In the genomic region with DNA sequence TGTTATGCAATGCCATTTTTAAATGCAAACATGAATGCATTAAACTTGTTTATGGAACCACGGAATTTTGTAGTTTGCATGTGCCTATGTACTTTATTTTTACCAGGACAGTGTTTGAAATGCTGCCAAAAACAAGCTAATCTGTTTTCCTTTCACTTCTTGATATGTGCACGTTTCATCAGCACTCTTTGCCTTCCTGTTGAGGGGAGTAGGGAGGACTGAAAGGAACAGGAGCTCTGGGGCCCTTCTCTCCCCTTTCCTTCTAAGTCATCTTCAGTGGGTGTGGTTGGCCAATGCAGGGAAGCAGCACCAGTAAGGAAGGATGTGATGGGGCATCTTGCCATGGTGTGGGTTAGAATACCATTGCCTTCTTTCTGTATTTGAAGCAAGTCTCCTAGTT, we compare ENCODE assay signal across 18 cellular contexts. TPM values are rescaled to one million over a fixed set of nuclear protein-coding genes. Genes with fewer than 3 reads are reported as not detected.
DNase-seq lines count a peak whose midpoint lies in the region; ATAC-seq, FAIRE-seq and TF ChIP-seq lines count a peak whose summit lies in the region.
"Had no signal": no experiment of that assay in that cellular context is flagged by ENCODE, and none has a peak within 500 bp of the region (broad histone marks: within the 10 kb centered on the region; RNA-seq: fewer than 3 reads in every experiment).

No MANE protein-coding gene starts in this region.

- H3K23me2 ChIP-seq in H1 (ENCODE audit: low read depth, low read length): no peaks in the 10 kb centered on the region

- intact Hi-C loops in Right ventricle myocardium superior (cut with DNase I) (no loop called here), testis (cut with DNase I; ENCODE audit: low total_unique reads) (no loop called here)

- H3K27ac ChIP-seq in right atrium auricular region: no peak overlapping the region
- no peak overlapping the region for H3K27ac ChIP-seq in H1 (ENCODE audit: low read depth, low read length)
- H3K27ac ChIP-seq in testis: peak overlapping the region; percentile 4 to 67
- H3K27ac ChIP-seq: heart right ventricle, HL-60, SJSA1 had no signal

- H3K4me3 ChIP-seq in right atrium auricular region (no peak overlapping the region), H1 (ENCODE audit: extremely low read depth in 1 of 4, insufficient read depth in 2 of 4, low read depth in 3 of 4, low read length in 4 of 4) (no peak overlapping the region), testis (no peak overlapping the region)
- H3K4me3 ChIP-seq: heart right ventricle, SJSA1 had no signal

- no peak overlapping the region for H3K9ac ChIP-seq in H1 (replicated peaks in 1 of 4; ENCODE audit: extremely low read depth in 1 of 4, low read depth in 3 of 4, low read length in 3 of 4)

- H3K18ac ChIP-seq in H1 (ENCODE audit: extremely low read depth, low read length): no peak overlapping the region

- no peak for FAIRE-seq in H1 (lab: Jason Lieb, UNC)

- no peak overlapping the region for H2BK15ac ChIP-seq in H1 (ENCODE audit: low read length)

- TF ChIP-seq RAD21 in H1 (IDR thresholded peaks at IDR 0.05 in 1 of 2, conservative IDR thresholded peaks at IDR 0.05 in 1 of 2; ENCODE audit: low read depth in 2 of 2, low read length in 2 of 2): no peak

- H2BK12ac ChIP-seq in H1 (ENCODE audit: low read depth, low read length): 0 out of 2 replicates have a peak overlapping the region, but pooled peaks have one; percentile 1

- no peaks in the 10 kb centered on the region for H3K36me3 ChIP-seq in right atrium auricular region
- no peaks in the 10 kb centered on the region for H3K36me3 ChIP-seq in H1 (ENCODE audit: control insufficient read depth in 2 of 4, insufficient read depth in 4 of 4, low read length in 3 of 4)
- H3K36me3 ChIP-seq in testis (ENCODE audit: low read depth, missing control alignments): no peaks in the 10 kb centered on the region
- H3K36me3 ChIP-seq: BE2C, heart right ventricle, SJSA1 had no signal

- no peak for TF ChIP-seq EP300 in H1 (IDR thresholded peaks at IDR 0.05; ENCODE audit: borderline replicate concordance in 1 of 2, low read depth in 2 of 2, low read length in 2 of 2)

- POLR2A ChIA-PET in H1 (lab: Charles Lee; ENCODE audit: partially characterized antibody): no interaction called here

- H3K4me2 ChIP-seq in H1 (ENCODE audit: insufficient read depth in 1 of 2, low read depth in 2 of 2, low read length in 2 of 2): no peak overlapping the region

- TF ChIP-seq POLR2A in H1 (IDR thresholded peaks at IDR 0.05; ENCODE audit: control extremely low read depth in 1 of 2, low read depth in 2 of 2, low read length in 2 of 2): no peak
- TF ChIP-seq POLR2A in testis (IDR thresholded peaks at IDR 0.05): no peak

- no peak overlapping the region for H2BK120ac ChIP-seq in H1 (replicated peaks; ENCODE audit: low read depth, low read length)

- no peaks in the 10 kb centered on the region for H4K20me1 ChIP-seq in H1 (replicated peaks in 1 of 2; ENCODE audit: control insufficient read depth in 1 of 2, insufficient read depth in 2 of 2, low read length in 2 of 2)

- no peak for DNase-seq in Right ventricle myocardium superior
- no peak for DNase-seq in right atrium auricular region (ENCODE audit: low spot score)
- DNase-seq in RPMI7951 (ENCODE audit: low read depth): peak; percentile 13
- no peak for DNase-seq in H1 (ENCODE audit: low read depth in 1 of 2, low spot score in 2 of 2)
- DNase-seq in testis: no peak
- no peak for DNase-seq in AG20443 (ENCODE audit: low spot score)
- DNase-seq in ecto neural progenitor cell (ENCODE audit: low spot score): no peak
- DNase-seq: activated CD8-positive, alpha-beta memory T cell treated with anti-CD3 and anti-CD28 coated beads, Interleukin-2, amount 50 U/mL, for 48 hours; BE2C; DMS79 treated with DMSO at 0.1 percent for 48 hours; heart right ventricle; Karpas-422; kidney glomerular epithelial cell; NCI-H187 treated with DMSO at 0.1 percent for 48 hours had no signal

- no peak overlapping the region for H4K8ac ChIP-seq in H1 (ENCODE audit: extremely low read depth, insufficient read depth, low read length)

- H4K5ac ChIP-seq in H1 (ENCODE audit: insufficient read length, low read depth, low read length): no peak overlapping the region

- ATAC-seq in Right ventricle myocardium superior (ENCODE audit: poor library complexity) (peak; percentile 33), GM21528 (IDR thresholded peaks at IDR 0.05; ENCODE audit: low FRiP score, unreplicated experiment) (no peak)
- ATAC-seq: WTC11 had no signal

- 0 out of 2 replicates have a peak overlapping the region, but pooled peaks have one; percentile 68 for H2AFZ ChIP-seq in H1 (ENCODE audit: low read length)

- no peaks in the 10 kb centered on the region for H3K79me2 ChIP-seq in H1 (ENCODE audit: control insufficient read depth in 1 of 2, insufficient read depth in 2 of 2, low read length in 2 of 2)

- no peak overlapping the region for H2BK5ac ChIP-seq in H1 (ENCODE audit: low read depth, low read length)

- no peaks in the 10 kb centered on the region for H3K79me1 ChIP-seq in H1 (ENCODE audit: low read depth, low read length)

- peaks cover 0 to 13% of the 10 kb centered on the region in 2 donors for H3K4me1 ChIP-seq in right atrium auricular region
- peaks cover 2 to 18% (median 8%) of the 10 kb centered on the region in 4 experiments for H3K4me1 ChIP-seq in H1 (replicated peaks in 1 of 4; ENCODE audit: control insufficient read depth in 3 of 4, insufficient read depth in 4 of 4, low read length in 3 of 4)
- peaks cover 27% of the 10 kb centered on the region for H3K4me1 ChIP-seq in testis
- H3K4me1 ChIP-seq: BE2C, SJSA1 had no signal

- H3K4ac ChIP-seq in H1 (replicated peaks; ENCODE audit: insufficient read length, low read depth, low read length): no peak overlapping the region

- no peak overlapping the region for H3K23ac ChIP-seq in H1 (ENCODE audit: insufficient read length)

- no peak overlapping the region for H2AK5ac ChIP-seq in H1 (ENCODE audit: low read depth, low read length)

- H3K27me3 ChIP-seq in right atrium auricular region: no peaks in the 10 kb centered on the region
- peaks cover 0 to 5% (median 3%) of the 10 kb centered on the region in 4 experiments; a peak in 3 of 7 replicates for H3K27me3 ChIP-seq in H1 (replicated peaks in 1 of 4; ENCODE audit: control insufficient read depth in 3 of 4, extremely low read depth in 1 of 4, insufficient read depth in 3 of 4, low read length in 3 of 4)
- H3K27me3 ChIP-seq in testis: no peaks in the 10 kb centered on the region
- H3K27me3 ChIP-seq: SJSA1 had no signal

- no peak overlapping the region for H3K14ac ChIP-seq in H1 (ENCODE audit: insufficient read length)

- TF ChIP-seq CTCF in right atrium auricular region (IDR thresholded peaks at IDR 0.05): no peak
- TF ChIP-seq CTCF in H1 (IDR thresholded peaks at IDR 0.05; ENCODE audit: control extremely low read depth in 1 of 3, insufficient read depth in 1 of 3, low read depth in 1 of 3, low read length in 3 of 3): no peak
- TF ChIP-seq CTCF in testis (IDR thresholded peaks at IDR 0.05): no peak

- 90% methylated on average over 2 of the region's 2 CpGs; no CpG with 5 or more reads in 1 of the 2 experiments for WGBS in H1 (ENCODE audit: extremely low coverage in 1 of 2, insufficient coverage in 1 of 2, insufficient read length in 1 of 2, insufficient replicate concordance in 2 of 2, low coverage in 1 of 2, low lambda C conversion rate in 2 of 2, missing lambda C conversion rate in 1 of 2), 2 experiments
- WGBS in testis, 2 donors: 24 to 29% methylated on average over 2 of the region's 2 CpGs

- CTCF ChIA-PET in H1 (lab: Charles Lee; ENCODE audit: partially characterized antibody): interaction anchor here (0.6 to 1.4 kb wide), 4 partner anchors 19 to 271 kb away, joined by 3 to 5 read pairs (median 3); no protein-coding TSS in a partner anchor

- H2BK20ac ChIP-seq in H1 (ENCODE audit: low read length): no peak overlapping the region

- no peak overlapping the region for H4K91ac ChIP-seq in H1 (replicated peaks; ENCODE audit: insufficient read length, low read length)

- H3K56ac ChIP-seq in H1 (replicated peaks; ENCODE audit: insufficient read length, low read depth, low read length): no peak overlapping the region

- H3K9me3 ChIP-seq in right atrium auricular region (no peaks in the 10 kb centered on the region), H1 (ENCODE audit: insufficient read depth in 2 of 2, low read depth in 1 of 2, low read length in 1 of 2) (no peaks in the 10 kb centered on the region), testis (no peaks in the 10 kb centered on the region)
- H3K9me3 ChIP-seq: BE2C, heart right ventricle, SJSA1 had no signal

RNA-seq across cellular contexts. Expression of a gene that starts 12.1 kb away (rescaled TPM):
- not detected for total RNA-seq in Right ventricle myocardium superior
- under 1 TPM; 0.22 to 0.75 TPM for total RNA-seq in right atrium auricular region
- 0.36 and 0.39 TPM in 2 replicates for total RNA-seq in RPMI7951 (2014; rRNA removed; shearing (Covaris generic))
- total RNA-seq in H1 (2021; fragmentation: NEBNext Ultra II Directional; extraction: Animal tissue kit (Norgen Biotek cat#: 25700)): 9.4 and 9.6 TPM in 2 replicates
- 2.5 and 3.3 TPM in 2 replicates for polyA plus RNA-seq in H1 (2011; rRNA removed)
- 4.9 TPM for polyA plus RNA-seq in H1 (2011; cell fraction: cytosol; rRNA removed)
- 7.5 TPM for polyA plus RNA-seq in H1 (2011; cell fraction: nucleus; rRNA removed)
- 5.3 to 6.9 TPM (median 6.0 TPM) in 4 replicates for polyA plus RNA-seq in H1 (2012, experiment 1 of 2)
- polyA plus RNA-seq in H1 (2012, experiment 2 of 2): 1.4 TPM
- 3.8 TPM for polyA plus RNA-seq in H1 (2013, experiment 1 of 2)
- 4.1 TPM for polyA plus RNA-seq in H1 (2013, experiment 2 of 2)
- polyA minus RNA-seq in H1 (2011; rRNA and poly(A)+ RNA removed): 17.7 and 32.5 TPM in 2 replicates
- 8.6 TPM for polyA minus RNA-seq in H1 (2011; cell fraction: cytosol; rRNA and poly(A)+ RNA removed)
- polyA minus RNA-seq in H1 (2011; cell fraction: nucleus; rRNA and poly(A)+ RNA removed): 28.2 TPM
- 10 to 100 TPM; 24.3 to 26.7 TPM for total RNA-seq in testis
- 15.8 TPM for polyA plus RNA-seq in testis (ENCODE audit: insufficient read depth, low read depth, low replicate concordance)

RNA-seq across cellular contexts. Expression of a gene that starts 32.6 kb away (rescaled TPM):
- 50.1 TPM for total RNA-seq in Right ventricle myocardium superior
- 10 to 100 TPM; 42.9 to 85.1 TPM for total RNA-seq in right atrium auricular region
- total RNA-seq in RPMI7951 (2014; rRNA removed; shearing (Covaris generic)): 190 and 212 TPM in 2 replicates
- total RNA-seq in H1 (2021; fragmentation: NEBNext Ultra II Directional; extraction: Animal tissue kit (Norgen Biotek cat#: 25700)): 14.0 and 19.8 TPM in 2 replicates
- polyA plus RNA-seq in H1 (2011; rRNA removed): 69.6 and 74.7 TPM in 2 replicates
- 53.9 TPM for polyA plus RNA-seq in H1 (2011; cell fraction: cytosol; rRNA removed)
- 35.6 TPM for polyA plus RNA-seq in H1 (2011; cell fraction: nucleus; rRNA removed)
- polyA plus RNA-seq in H1 (2012, experiment 1 of 2): 21.2 to 43.8 TPM (median 34.3 TPM) in 4 replicates
- 101 TPM for polyA plus RNA-seq in H1 (2012, experiment 2 of 2)
- 14.7 TPM for polyA plus RNA-seq in H1 (2013, experiment 1 of 2)
- 17.6 TPM for polyA plus RNA-seq in H1 (2013, experiment 2 of 2)
- 3.6 and 10.3 TPM in 2 replicates for polyA minus RNA-seq in H1 (2011; rRNA and poly(A)+ RNA removed)
- polyA minus RNA-seq in H1 (2011; cell fraction: cytosol; rRNA and poly(A)+ RNA removed): 8.7 TPM
- 7.6 TPM for polyA minus RNA-seq in H1 (2011; cell fraction: nucleus; rRNA and poly(A)+ RNA removed)
- total RNA-seq in testis: 100 to 1,000 TPM; 182 to 187 TPM
- polyA plus RNA-seq in testis (ENCODE audit: insufficient read depth, low read depth, low replicate concordance): 71.8 TPM

RNA-seq across cellular contexts. Expression of a gene that starts 51.4 kb away (rescaled TPM):
- 132 TPM for total RNA-seq in Right ventricle myocardium superior
- total RNA-seq in right atrium auricular region: 100 to 1,000 TPM; 140 to 229 TPM
- total RNA-seq in RPMI7951 (2014; rRNA removed; shearing (Covaris generic)): 11.3 and 28.8 TPM in 2 replicates
- total RNA-seq in H1 (2021; fragmentation: NEBNext Ultra II Directional; extraction: Animal tissue kit (Norgen Biotek cat#: 25700)): 0.76 and 1.0 TPM in 2 replicates
- polyA plus RNA-seq in H1 (2011; rRNA removed): 1.9 and 2.2 TPM in 2 replicates
- polyA plus RNA-seq in H1 (2011; cell fraction: cytosol; rRNA removed): 2.5 TPM
- polyA plus RNA-seq in H1 (2011; cell fraction: nucleus; rRNA removed): 8.4 TPM
- 1.6 to 2.5 TPM (median 1.9 TPM) in 4 replicates for polyA plus RNA-seq in H1 (2012, experiment 1 of 2)
- polyA plus RNA-seq in H1 (2012, experiment 2 of 2): 3.8 TPM
- 1.6 TPM for polyA plus RNA-seq in H1 (2013, experiment 1 of 2)
- 1.4 TPM for polyA plus RNA-seq in H1 (2013, experiment 2 of 2)
- 0.57 and 0.68 TPM in 2 replicates for polyA minus RNA-seq in H1 (2011; rRNA and poly(A)+ RNA removed)
- 1.4 TPM for polyA minus RNA-seq in H1 (2011; cell fraction: cytosol; rRNA and poly(A)+ RNA removed)
- 1.7 TPM for polyA minus RNA-seq in H1 (2011; cell fraction: nucleus; rRNA and poly(A)+ RNA removed)
- total RNA-seq in testis: 100 to 1,000 TPM; 388 to 531 TPM
- 312 TPM for polyA plus RNA-seq in testis (ENCODE audit: insufficient read depth, low read depth, low replicate concordance)

Comparison
In these comparisons a context has a peak if more than half of its experiments do, and no peak if none do; other contexts are left out.
1. H3K27ac ChIP-seq: peak in testis (2 of 2); none in right atrium auricular region (0 of 2) and H1 (single experiment).